In the genomic region with DNA sequence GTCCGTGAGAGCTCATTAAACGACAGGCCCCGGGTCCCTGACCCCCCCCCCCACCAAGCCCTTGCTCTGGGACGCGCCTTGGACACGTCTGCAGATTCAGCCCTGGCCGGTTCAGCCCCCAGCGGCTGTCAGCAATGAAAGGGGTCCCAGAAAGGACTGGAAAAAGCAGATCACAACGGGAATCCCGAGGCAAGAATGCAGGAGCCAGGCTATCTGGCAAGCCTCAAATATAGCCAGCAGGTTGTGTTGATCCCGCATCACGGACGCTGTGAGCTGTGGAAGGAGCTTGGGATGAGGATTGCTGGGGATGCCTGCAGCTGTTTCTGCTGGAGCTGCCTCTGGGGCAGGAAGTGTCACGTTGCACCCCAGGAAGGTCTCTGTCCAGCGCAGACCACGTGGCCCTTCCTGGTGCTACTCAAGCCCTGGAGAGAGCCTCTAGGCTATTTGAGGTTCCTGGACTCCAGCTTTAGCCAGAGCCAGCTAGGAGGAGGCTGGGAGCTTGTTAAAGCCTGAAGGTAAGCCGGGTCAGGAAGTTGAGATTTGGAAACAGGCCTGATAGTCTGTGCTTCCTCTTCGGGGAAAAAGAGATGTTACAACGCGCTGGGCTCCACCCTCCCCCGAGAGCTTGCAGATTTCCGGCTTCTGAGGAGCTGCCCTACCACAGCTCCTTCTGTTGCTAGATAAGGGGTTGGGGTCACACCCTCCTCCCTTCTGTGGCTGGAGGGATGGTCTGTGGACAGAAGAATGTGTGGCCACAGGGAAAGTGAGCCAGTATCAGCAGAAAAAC, we compare ENCODE assay signal across 8 cellular contexts. TPM values are rescaled to one million over a fixed set of nuclear protein-coding genes. Genes with fewer than 3 reads are reported as not detected.
DNase-seq lines count a peak whose midpoint lies in the region; ATAC-seq and TF ChIP-seq lines count a peak whose summit lies in the region.

No MANE protein-coding gene starts in this region.

- no peak overlapping the region for H2AFZ ChIP-seq in PC-9

- H3K27me3 ChIP-seq in PC-9 (ENCODE audit: insufficient read depth, low read depth): no peaks in the 10 kb centered on the region
- no peaks in the 10 kb centered on the region for H3K27me3 ChIP-seq in thoracic aorta (replicated peaks; ENCODE audit: insufficient read depth)

- no peaks in the 10 kb centered on the region for H3K9me2 ChIP-seq in PC-9 (ENCODE audit: insufficient read depth)

- peaks cover 4% of the 10 kb centered on the region for H3K36me3 Mint-ChIP-seq in central memory CD8-positive, alpha-beta T cell (ENCODE audit: insufficient read depth)

- POLR2A ChIA-PET in PC-9 (lab: Charles Lee; ENCODE audit: unreplicated experiment): no interaction called here

- intact Hi-C loops in PC-9 (cut with micrococcal nuclease; ENCODE audit: unreplicated experiment): loop anchor here (2.0 to 5.0 kb wide), 5 partner anchors 20 to 204 kb away; a partner anchor contains a TSS

- TF ChIP-seq CTCF in PC-9 (conservative IDR thresholded peaks at IDR 0.05) (no peak), thoracic aorta (IDR thresholded peaks at IDR 0.05) (no peak)

- peaks cover 13% of the 10 kb centered on the region for H3K9me3 Mint-ChIP-seq in central memory CD8-positive, alpha-beta T cell

- peak; percentile 99 for DNase-seq in ELF-1 (ENCODE audit: low read depth, low spot score)
- DNase-seq in PC-9: peak; percentile 62 to 89
- no peak for DNase-seq in central memory CD8-positive, alpha-beta T cell (ENCODE audit: low spot score in 2 of 2)
- peak; percentile 2 to 18 for DNase-seq in lung microvascular endothelial cell (ENCODE audit: low read depth in 2 of 2)
- no peak for DNase-seq in thoracic aorta (ENCODE audit: low spot score)
- no peak for DNase-seq in DMS153 (lab: John Stamatoyannopoulos, UW)
- no peak for DNase-seq in NAMALWA (ENCODE audit: low spot score)

- H3K4me3 ChIP-seq in PC-9: peak overlapping the region; percentile 5; the same call in 1 of the 2 replicates
- H3K4me3 ChIP-seq in thoracic aorta: peak overlapping the region; percentile 54

- no peaks in the 10 kb centered on the region for H3K27me3 Mint-ChIP-seq in central memory CD8-positive, alpha-beta T cell

- no peaks in the 10 kb centered on the region for H3K79me2 ChIP-seq in PC-9 (ENCODE audit: low read depth)

- CTCF ChIA-PET in PC-9 (lab: Charles Lee): no interaction called here

- H3K27ac ChIP-seq in PC-9 (peak overlapping the region; percentile 50), thoracic aorta (no peak overlapping the region)

- BruUV-seq in PC-9 (replicated peaks; lab: Mats Ljungman, UMichigan): no TSS peak

- H3K36me3 ChIP-seq in PC-9 (ENCODE audit: low read depth) (no peaks in the 10 kb centered on the region), thoracic aorta (no peaks in the 10 kb centered on the region)

- no peaks in the 10 kb centered on the region for H4K20me1 ChIP-seq in PC-9 (ENCODE audit: insufficient read depth)

- H3K9me3 ChIP-seq in PC-9 (ENCODE audit: insufficient read depth, low read depth): no peaks in the 10 kb centered on the region
- no peaks in the 10 kb centered on the region for H3K9me3 ChIP-seq in thoracic aorta

- H3K4me2 ChIP-seq in PC-9: peak overlapping the region; percentile 70

- no peak overlapping the region for H3K27ac Mint-ChIP-seq in central memory CD8-positive, alpha-beta T cell (ENCODE audit: low read depth)

- H3F3A ChIP-seq in PC-9 (ENCODE audit: insufficient read depth, low read depth): peaks cover 17% of the 10 kb centered on the region

- peak; percentile 51 for ATAC-seq in central memory CD8-positive, alpha-beta T cell (replicated peaks; ENCODE audit: extremely low read depth, poor library complexity, severe bottlenecking)
- ATAC-seq in thoracic aorta (ENCODE audit: insufficient number of reproducible peaks, low FRiP score, low read depth) (no peak), HG03097 (IDR thresholded peaks at IDR 0.05; ENCODE audit: low FRiP score, unreplicated experiment) (no peak)

- peaks cover 15% of the 10 kb centered on the region; the same call in 1 of the 2 replicates for H3K4me1 ChIP-seq in PC-9 (replicated peaks; ENCODE audit: insufficient read depth)
- peaks cover 7 to 14% of the 10 kb centered on the region in 2 donors for H3K4me1 ChIP-seq in thoracic aorta (ENCODE audit: control insufficient read depth in 1 of 2, low read depth in 2 of 2)

- H3K4me1 Mint-ChIP-seq in central memory CD8-positive, alpha-beta T cell: peaks cover 8% of the 10 kb centered on the region

- no peak overlapping the region for H3K4me3 Mint-ChIP-seq in central memory CD8-positive, alpha-beta T cell

RNA-seq across cellular contexts. Expression of a gene that starts 19.3 kb away (rescaled TPM):
- total RNA-seq in PC-9 (2021): 22.4 TPM in 2 replicates
- total RNA-seq in lung microvascular endothelial cell: not detected in 2 replicates
- 10 to 100 TPM; 11.0 to 19.4 TPM for total RNA-seq in thoracic aorta

RNA-seq across cellular contexts. Expression of a gene that starts 36.8 kb away (rescaled TPM):
- total RNA-seq in PC-9 (2021) (0.76 and 0.78 TPM in 2 replicates), lung microvascular endothelial cell (not detected in 2 replicates), thoracic aorta (1 to 10 TPM in 1 of 2 donors, not detected in 1; 1.8 TPM)

Comparison
In these comparisons a context has a peak if more than half of its experiments do, and no peak if none do; other contexts are left out.
1. DNase-seq: peak in ELF-1 (single experiment), PC-9 (2 of 2) and lung microvascular endothelial cell (2 of 2); none in central memory CD8-positive, alpha-beta T cell (0 of 2), thoracic aorta (single experiment), DMS153 (single experiment) and NAMALWA (single experiment).
2. RNA of a gene that starts 19.3 kb away (total RNA-seq): 22.4 TPM in PC-9 and 11.0 to 19.4 TPM in thoracic aorta; not detected in lung microvascular endothelial cell; every median in the first group is over 10 times any median in the second.